In the genomic region with DNA sequence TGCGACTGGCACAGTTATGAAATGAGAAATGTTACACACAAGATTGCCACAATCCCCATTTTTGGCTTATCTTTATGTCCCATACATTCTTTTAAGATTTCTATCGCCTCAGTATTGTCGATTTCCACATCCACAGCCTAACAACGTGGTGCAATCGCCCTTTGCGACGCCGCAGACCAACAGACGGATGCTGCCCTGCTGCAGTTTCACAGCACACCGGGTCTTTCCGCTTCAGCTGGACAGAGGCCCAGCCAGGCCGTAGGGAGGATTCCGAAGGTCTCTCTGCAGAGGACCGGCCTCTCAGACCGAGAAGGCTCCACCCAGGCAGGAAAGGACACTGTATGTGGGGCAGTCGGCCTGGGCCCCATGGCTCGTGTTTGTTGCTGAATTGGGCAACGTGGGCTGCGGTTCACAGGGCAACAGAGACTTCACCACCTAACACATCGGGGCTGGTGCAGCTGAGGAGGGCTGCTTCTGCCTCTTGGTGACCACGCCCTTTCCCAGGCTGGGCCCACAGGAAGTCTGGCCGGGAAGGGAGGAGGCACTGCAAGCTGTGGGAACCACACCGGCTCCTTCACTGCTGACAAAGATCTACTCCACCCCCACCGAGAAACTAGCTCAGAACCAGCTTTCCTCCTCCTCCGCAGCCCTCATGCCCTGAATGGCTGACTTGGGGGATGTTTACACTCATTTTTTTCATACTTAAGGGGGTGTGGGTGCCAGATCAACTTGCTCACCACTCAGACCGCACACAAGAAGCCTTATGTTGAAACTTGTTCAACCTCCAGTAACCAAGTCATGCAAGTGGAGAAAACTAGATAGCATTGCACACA, we compare ENCODE assay signal across 8 cellular contexts. TPM values are rescaled to one million over a fixed set of nuclear protein-coding genes. Genes with fewer than 3 reads are reported as not detected.
A peak's percentile ranks its signal among the peaks of the same experiment; 100 is the strongest.
DNase-seq lines count a peak whose midpoint lies in the region; ATAC-seq and TF ChIP-seq lines count a peak whose summit lies in the region.

No MANE protein-coding gene starts in this region.

- intact Hi-C loops in CD4-positive, alpha-beta memory T cell (cut with micrococcal nuclease), result loop anchor here (1.0 to 5.0 kb wide), 5 partner anchors 9 to 442 kb away; partner anchors contain the start of gene RAP1B
- intact Hi-C loops in ovary (cut with DNase I), result loop anchor here in 1 of 4 donors (10.0 kb wide), 1 partner anchor 250 kb away; the partner anchor contains the start of gene RAP1B

- no peak for TF ChIP-seq POLR2A in ovary (IDR thresholded peaks at IDR 0.05)

- no peaks in the 10 kb centered on the region for H3K27me3 Mint-ChIP-seq in CD4-positive, alpha-beta memory T cell
- H3K27me3 Mint-ChIP-seq in activated naive CD4-positive, alpha-beta T cell treated with anti-CD3 and anti-CD28 coated beads, Interleukin-2, amount 10 ng/mL, durations not matched to agents 7 days and 5 days, result no peaks in the 10 kb centered on the region
- H3K27me3 Mint-ChIP-seq in glutamatergic neuron (ENCODE audit: unreplicated experiment), result no peaks in the 10 kb centered on the region

- peak overlapping the region; percentile 77 to 92 (median 84) for H3K4me3 Mint-ChIP-seq in CD4-positive, alpha-beta memory T cell
- peak overlapping the region; percentile 72 for H3K4me3 Mint-ChIP-seq in activated naive CD4-positive, alpha-beta T cell treated with anti-CD3 and anti-CD28 coated beads, Interleukin-2, amount 10 ng/mL, durations not matched to agents 7 days and 5 days
- H3K4me3 Mint-ChIP-seq in glutamatergic neuron (ENCODE audit: unreplicated experiment), result no peak overlapping the region

- peaks cover 59% of the 10 kb centered on the region for H3K4me1 ChIP-seq in CD4-positive, alpha-beta memory T cell (ENCODE audit: insufficient read depth, low read length)
- H3K4me1 ChIP-seq in SJSA1 (replicated peaks) (peaks cover 9% of the 10 kb centered on the region), ovary (ENCODE audit: insufficient read depth) (no peaks in the 10 kb centered on the region), thymus (ENCODE audit: control insufficient read depth, insufficient read depth, low read length) (peaks cover 4% of the 10 kb centered on the region)

- H3K36me3 ChIP-seq in CD4-positive, alpha-beta memory T cell (ENCODE audit: insufficient read depth, low read length), result no peaks in the 10 kb centered on the region
- H3K36me3 ChIP-seq in SJSA1 (no peaks in the 10 kb centered on the region), ovary (no peaks in the 10 kb centered on the region), thymus (ENCODE audit: control insufficient read depth, insufficient read depth) (no peaks in the 10 kb centered on the region)

- H3K4me3 ChIP-seq in CD4-positive, alpha-beta memory T cell (ENCODE audit: low read length in 2 of 2), result peak overlapping the region in 1 of 2 donors; percentile 51
- H3K4me3 ChIP-seq in SJSA1, result peak overlapping the region; percentile 28
- peak overlapping the region; percentile 24 for H3K4me3 ChIP-seq in ovary
- peak overlapping the region; percentile 28 for H3K4me3 ChIP-seq in thymus (ENCODE audit: low read length)

- WGBS in ovary, 3 donors, result 2 to 4% (median 3%) methylated on average over 22 to 26 of the region's 26 CpGs
- WGBS in thymus, result under 1% methylated on average over 26 of the region's 26 CpGs

- TF ChIP-seq EP300 in ovary (IDR thresholded peaks at IDR 0.05), result no peak

- peaks cover 0 to 3% (median 0%) of the 10 kb centered on the region in 8 donors for H3K9me3 Mint-ChIP-seq in CD4-positive, alpha-beta memory T cell
- peaks cover 1% of the 10 kb centered on the region for H3K9me3 Mint-ChIP-seq in activated naive CD4-positive, alpha-beta T cell treated with anti-CD3 and anti-CD28 coated beads, Interleukin-2, amount 10 ng/mL, durations not matched to agents 7 days and 5 days
- H3K9me3 Mint-ChIP-seq in glutamatergic neuron (ENCODE audit: unreplicated experiment), result no peaks in the 10 kb centered on the region

- no peaks in the 10 kb centered on the region for H3K36me3 Mint-ChIP-seq in CD4-positive, alpha-beta memory T cell
- H3K36me3 Mint-ChIP-seq in activated naive CD4-positive, alpha-beta T cell treated with anti-CD3 and anti-CD28 coated beads, Interleukin-2, amount 10 ng/mL, durations not matched to agents 7 days and 5 days, result peaks cover 6% of the 10 kb centered on the region
- no peaks in the 10 kb centered on the region for H3K36me3 Mint-ChIP-seq in glutamatergic neuron (ENCODE audit: unreplicated experiment)

- DNase-seq in CD4-positive, alpha-beta memory T cell, result peak; percentile 82 to 91 (median 88)
- DNase-seq in SJSA1 (ENCODE audit: low read depth in 1 of 2, low spot score in 2 of 2) (peak; percentile 84 to 88), glutamatergic neuron (peak; percentile 45), ovary (peak; percentile 71 to 84 (median 76))
- DNase-seq in activated naive CD4-positive, alpha-beta T cell treated with anti-CD3 and anti-CD28 coated beads, Interleukin-2, amount 10 ng/mL, durations not matched to agents 7 days and 5 days, result peak; percentile 93

- H3K4me1 Mint-ChIP-seq in CD4-positive, alpha-beta memory T cell, result peaks cover 54 to 81% (median 60%) of the 10 kb centered on the region in 4 donors
- peaks cover 69% of the 10 kb centered on the region for H3K4me1 Mint-ChIP-seq in activated naive CD4-positive, alpha-beta T cell treated with anti-CD3 and anti-CD28 coated beads, Interleukin-2, amount 10 ng/mL, durations not matched to agents 7 days and 5 days
- H3K4me1 Mint-ChIP-seq in glutamatergic neuron (ENCODE audit: low read depth, unreplicated experiment), result peaks cover 5% of the 10 kb centered on the region

- no peaks in the 10 kb centered on the region for H3K9me3 ChIP-seq in CD4-positive, alpha-beta memory T cell (ENCODE audit: control insufficient read depth in 1 of 2, low read length in 2 of 2)
- no peaks in the 10 kb centered on the region for H3K9me3 ChIP-seq in SJSA1 (replicated peaks)
- no peaks in the 10 kb centered on the region for H3K9me3 ChIP-seq in ovary
- no peaks in the 10 kb centered on the region for H3K9me3 ChIP-seq in thymus (ENCODE audit: control insufficient read depth)

- POLR2A ChIA-PET in CD4-positive, alpha-beta memory T cell (lab: Charles Lee; ENCODE audit: partially characterized antibody), result interaction anchor here (0.7 to 3.3 kb wide), 26 partner anchors 9 to 1096 kb away, joined by 3 to 55 read pairs (median 4); partner anchors contain the start of genes CAND1, MDM2, NUP107 and RAP1B

- peak overlapping the region; percentile 76 for H3K27ac ChIP-seq in CD4-positive, alpha-beta memory T cell (ENCODE audit: low read depth, low read length)
- H3K27ac ChIP-seq in SJSA1, result peak overlapping the region; percentile 54
- peak overlapping the region in 1 of 2 donors; percentile 51 for H3K27ac ChIP-seq in ovary
- peak overlapping the region; percentile 79 for H3K27ac ChIP-seq in thymus (ENCODE audit: low read depth)

- no peaks in the 10 kb centered on the region for H3K27me3 ChIP-seq in CD4-positive, alpha-beta memory T cell (ENCODE audit: insufficient read depth, low read length)
- H3K27me3 ChIP-seq in SJSA1 (replicated peaks) (no peaks in the 10 kb centered on the region), ovary (no peaks in the 10 kb centered on the region), thymus (ENCODE audit: control insufficient read depth, insufficient read depth) (no peaks in the 10 kb centered on the region)

- H3K27ac Mint-ChIP-seq in CD4-positive, alpha-beta memory T cell, result peak overlapping the region; percentile 91 to 97 (median 96)
- H3K27ac Mint-ChIP-seq in activated naive CD4-positive, alpha-beta T cell treated with anti-CD3 and anti-CD28 coated beads, Interleukin-2, amount 10 ng/mL, durations not matched to agents 7 days and 5 days, result peak overlapping the region; percentile 95
- H3K27ac Mint-ChIP-seq in glutamatergic neuron (ENCODE audit: unreplicated experiment), result no peak overlapping the region

- TF ChIP-seq CTCF in glutamatergic neuron (IDR thresholded peaks at IDR 0.05; ENCODE audit: partially characterized antibody, unreplicated experiment) (no peak), ovary (IDR thresholded peaks at IDR 0.05) (no peak)

- ATAC-seq in GM19455 (IDR thresholded peaks at IDR 0.05; ENCODE audit: unreplicated experiment), result peak; percentile 85
- ATAC-seq in HG03565 (IDR thresholded peaks at IDR 0.05; ENCODE audit: unreplicated experiment), result peak; percentile 65

- CTCF ChIA-PET in CD4-positive, alpha-beta memory T cell (lab: Charles Lee; ENCODE audit: partially characterized antibody), result interaction anchor here (0.9 to 2.0 kb wide), 6 partner anchors 9 to 323 kb away, joined by 3 to 8 read pairs (median 4); partner anchors contain the start of gene NUP107
- CTCF ChIA-PET in activated naive CD4-positive, alpha-beta T cell treated with anti-CD3 and anti-CD28 coated beads, Interleukin-2, amount 10 ng/mL, durations not matched to agents 7 days and 5 days (lab: Charles Lee), result interaction anchor here (0.5 to 1.6 kb wide), 5 partner anchors 9 to 110 kb away, joined by 3 to 6 read pairs (median 4); no protein-coding TSS in a partner anchor

RNA-seq across cellular contexts. Expression of gene MDM1, which starts 32.9 kb away (rescaled TPM):
- 10 to 100 TPM; 27.0 to 29.4 TPM for total RNA-seq in CD4-positive, alpha-beta memory T cell
- 10 to 100 TPM; 11.7 to 13.0 TPM for polyA plus RNA-seq in CD4-positive, alpha-beta memory T cell
- total RNA-seq in SJSA1 (2014; rRNA removed; shearing (Covaris generic)), result 11.2 and 17.1 TPM in 2 replicates
- total RNA-seq in glutamatergic neuron (ENCODE audit: unreplicated experiment) (7.9 TPM), ovary (10 to 100 TPM in 6 of 7 donors, 1 to 10 TPM in 1; 9.1 to 20.4 (median 13.4) TPM)
- polyA plus RNA-seq in ovary (10 to 100 TPM; 10.1 to 14.6 TPM), thymus (27.6 TPM)
